Comparison of ENCODE assay signal across 17 cellular contexts in genomic region chr20:36888880-36889516, GRCh38. TPM values are rescaled to one million over a fixed set of nuclear protein-coding genes. Genes with fewer than 3 reads are reported as not detected.
DNase-seq lines count a peak whose midpoint lies in the region; ATAC-seq and TF ChIP-seq lines count a peak whose summit lies in the region.
"Had no signal": no experiment of that assay in that cellular context is flagged by ENCODE, and none has a peak within 500 bp of the region (broad histone marks: within the 10 kb centered on the region; RNA-seq: fewer than 3 reads in every experiment).

No MANE protein-coding gene starts in this region.

- H2AFZ ChIP-seq in neuronal stem cell (ENCODE audit: low read length), result no peak overlapping the region

- peaks cover 0 to 2% (median 0%) of the 10 kb centered on the region in 7 donors for H3K9me3 Mint-ChIP-seq in CD4-positive, CD25-positive, alpha-beta regulatory T cell
- H3K9me3 Mint-ChIP-seq in chondrocyte (ENCODE audit: low read depth), result no peaks in the 10 kb centered on the region
- H3K9me3 Mint-ChIP-seq in activated naive CD4-positive, alpha-beta T cell treated with anti-CD3 and anti-CD28 coated beads, Interleukin-2, amount 10 ng/mL, durations not matched to agents 7 days and 5 days, result no peaks in the 10 kb centered on the region
- H3K9me3 Mint-ChIP-seq: CD8-positive, alpha-beta T cell had no signal

- peak overlapping the region; percentile 26 for H3K9ac ChIP-seq in neuronal stem cell (ENCODE audit: low read depth, low read length, poor library complexity)

- no peak overlapping the region for H2BK12ac ChIP-seq in neuronal stem cell (ENCODE audit: low read length)

- H4K8ac ChIP-seq in neuronal stem cell (ENCODE audit: low read depth, low read length), result no peak overlapping the region

- H3K23ac ChIP-seq in neuronal stem cell (ENCODE audit: low read depth, low read length, poor library complexity), result no peak overlapping the region

- no peaks in the 10 kb centered on the region for H3K9me3 ChIP-seq in CD4-positive, CD25-positive, alpha-beta regulatory T cell (ENCODE audit: control insufficient read depth in 2 of 2, low read length in 2 of 2)
- H3K9me3 ChIP-seq in neuronal stem cell (replicated peaks in 1 of 2; ENCODE audit: control insufficient read depth in 2 of 2, insufficient read depth in 1 of 2, low read depth in 1 of 2, low read length in 2 of 2), result no peaks in the 10 kb centered on the region
- H3K9me3 ChIP-seq: BE2C had no signal

- peaks cover 5 to 28% (median 17%) of the 10 kb centered on the region in 4 donors for H3K4me1 Mint-ChIP-seq in CD4-positive, CD25-positive, alpha-beta regulatory T cell
- H3K4me1 Mint-ChIP-seq in chondrocyte (ENCODE audit: low read depth), result peaks cover 8% of the 10 kb centered on the region
- H3K4me1 Mint-ChIP-seq in activated naive CD4-positive, alpha-beta T cell treated with anti-CD3 and anti-CD28 coated beads, Interleukin-2, amount 10 ng/mL, durations not matched to agents 7 days and 5 days, result peaks cover 6% of the 10 kb centered on the region

- no CpG with 5 or more reads among the region's 15 CpGs for WGBS in neuronal stem cell (ENCODE audit: extremely low coverage in 2 of 2, insufficient read length in 2 of 2, insufficient replicate concordance in 1 of 2), 2 donors

- no peak for DNase-seq in CD4-positive, CD25-positive, alpha-beta regulatory T cell
- DNase-seq in M059J (ENCODE audit: low read depth) (peak; percentile 15), chondrocyte (ENCODE audit: low spot score) (peak; percentile 79), neuronal stem cell (ENCODE audit: low spot score) (no peak), midbrain (lab: John Stamatoyannopoulos, UW) (no peak), amygdala (lab: John Stamatoyannopoulos, UW) (no peak)
- no peak for DNase-seq in activated naive CD4-positive, alpha-beta T cell treated with anti-CD3 and anti-CD28 coated beads, Interleukin-2, amount 10 ng/mL, durations not matched to agents 7 days and 5 days
- DNase-seq: BE2C; CD8-positive, alpha-beta T cell; COR-L47; DMS153; DMS79 treated with DMSO at 0.1 percent for 48 hours; EL; GM23248 had no signal

- H2AK5ac ChIP-seq in neuronal stem cell (ENCODE audit: low read depth, low read length), result peak overlapping the region; percentile 74

- no peak overlapping the region for H4K91ac ChIP-seq in neuronal stem cell (ENCODE audit: low read depth, low read length, poor library complexity)

- peak overlapping the region; percentile 79 for H2BK15ac ChIP-seq in neuronal stem cell (ENCODE audit: low read length)

- H3K4me3 ChIP-seq in CD4-positive, CD25-positive, alpha-beta regulatory T cell (ENCODE audit: low read depth, low read length), result no peak overlapping the region
- no peak overlapping the region for H3K4me3 ChIP-seq in neuronal stem cell (ENCODE audit: low read length in 2 of 2)

- no peaks in the 10 kb centered on the region for H3K27me3 Mint-ChIP-seq in CD4-positive, CD25-positive, alpha-beta regulatory T cell
- H3K27me3 Mint-ChIP-seq in chondrocyte (ENCODE audit: low read depth), result no peaks in the 10 kb centered on the region
- no peaks in the 10 kb centered on the region for H3K27me3 Mint-ChIP-seq in activated naive CD4-positive, alpha-beta T cell treated with anti-CD3 and anti-CD28 coated beads, Interleukin-2, amount 10 ng/mL, durations not matched to agents 7 days and 5 days

- no peak overlapping the region for H2BK5ac ChIP-seq in neuronal stem cell (ENCODE audit: low read length)

- peaks cover 10% of the 10 kb centered on the region for H3K4me1 ChIP-seq in CD4-positive, CD25-positive, alpha-beta regulatory T cell (ENCODE audit: control insufficient read depth, insufficient read depth, low read length, poor library complexity, severe bottlenecking)
- H3K4me1 ChIP-seq in neuronal stem cell (ENCODE audit: control insufficient read depth in 2 of 2, insufficient read depth in 1 of 2, low read depth in 1 of 2, low read length in 2 of 2), result peaks cover 0 to 7% of the 10 kb centered on the region in 2 donors
- H3K4me1 ChIP-seq: BE2C had no signal

- no peak overlapping the region for H3K27ac Mint-ChIP-seq in CD4-positive, CD25-positive, alpha-beta regulatory T cell
- no peak overlapping the region for H3K27ac Mint-ChIP-seq in chondrocyte (ENCODE audit: unreplicated experiment)
- H3K27ac Mint-ChIP-seq in activated naive CD4-positive, alpha-beta T cell treated with anti-CD3 and anti-CD28 coated beads, Interleukin-2, amount 10 ng/mL, durations not matched to agents 7 days and 5 days, result no peak overlapping the region
- H3K27ac Mint-ChIP-seq: CD8-positive, alpha-beta T cell had no signal

- no peak overlapping the region for H3K18ac ChIP-seq in neuronal stem cell (ENCODE audit: low read length)

- peak overlapping the region; percentile 14 for H3K27ac ChIP-seq in CD4-positive, CD25-positive, alpha-beta regulatory T cell (ENCODE audit: insufficient read depth, low read length, poor library complexity, severe bottlenecking)
- no peak overlapping the region for H3K27ac ChIP-seq in neuronal stem cell (replicated peaks; ENCODE audit: low read length)
- H3K27ac ChIP-seq: C4-2B, GM23248 had no signal

- no peaks in the 10 kb centered on the region for H3K79me1 ChIP-seq in neuronal stem cell (ENCODE audit: low read depth, low read length)

- H3K14ac ChIP-seq in neuronal stem cell (ENCODE audit: low read length), result no peak overlapping the region

- H2BK120ac ChIP-seq in neuronal stem cell (ENCODE audit: low read depth, low read length), result no peak overlapping the region

- H3K27me3 ChIP-seq in CD4-positive, CD25-positive, alpha-beta regulatory T cell (ENCODE audit: control insufficient read depth, insufficient read depth, low read length), result no peaks in the 10 kb centered on the region
- no peaks in the 10 kb centered on the region for H3K27me3 ChIP-seq in neuronal stem cell (ENCODE audit: control insufficient read depth in 3 of 3, insufficient read depth in 3 of 3, low read depth in 1 of 3, low read length in 3 of 3)
- H3K27me3 ChIP-seq: BE2C had no signal

- H3K36me3 ChIP-seq in CD4-positive, CD25-positive, alpha-beta regulatory T cell (ENCODE audit: control insufficient read depth, insufficient read depth, low read length), result peaks cover 44% of the 10 kb centered on the region
- H3K36me3 ChIP-seq in neuronal stem cell (replicated peaks in 1 of 2; ENCODE audit: control insufficient read depth in 2 of 2, insufficient read depth in 2 of 2, low read length in 2 of 2), result no peaks in the 10 kb centered on the region
- H3K36me3 ChIP-seq: BE2C had no signal

- TF ChIP-seq CTCF in chondrocyte (IDR thresholded peaks at IDR 0.05), result no peak

- H3K4ac ChIP-seq in neuronal stem cell (ENCODE audit: low read length), result no peak overlapping the region

- peak overlapping the region in 1 of 4 donors; percentile 54 for H3K4me3 Mint-ChIP-seq in CD4-positive, CD25-positive, alpha-beta regulatory T cell
- H3K4me3 Mint-ChIP-seq in chondrocyte (ENCODE audit: unreplicated experiment), result no peak overlapping the region
- H3K4me3 Mint-ChIP-seq in activated naive CD4-positive, alpha-beta T cell treated with anti-CD3 and anti-CD28 coated beads, Interleukin-2, amount 10 ng/mL, durations not matched to agents 7 days and 5 days, result no peak overlapping the region
- H3K4me3 Mint-ChIP-seq: CD8-positive, alpha-beta T cell had no signal

- peaks cover 33% of the 10 kb centered on the region for H3K36me3 Mint-ChIP-seq in CD4-positive, CD25-positive, alpha-beta regulatory T cell
- H3K36me3 Mint-ChIP-seq in chondrocyte (ENCODE audit: low read depth), result peaks cover 3% of the 10 kb centered on the region
- peaks cover 47% of the 10 kb centered on the region for H3K36me3 Mint-ChIP-seq in activated naive CD4-positive, alpha-beta T cell treated with anti-CD3 and anti-CD28 coated beads, Interleukin-2, amount 10 ng/mL, durations not matched to agents 7 days and 5 days

- no peak for ATAC-seq in CD4-positive, CD25-positive, alpha-beta regulatory T cell (ENCODE audit: low read depth in 2 of 2)
- no peak for ATAC-seq in HG03095 (IDR thresholded peaks at IDR 0.05; ENCODE audit: unreplicated experiment)
- ATAC-seq: CD8-positive, alpha-beta T cell; HCT116 had no signal

- CTCF ChIA-PET in activated naive CD4-positive, alpha-beta T cell treated with anti-CD3 and anti-CD28 coated beads, Interleukin-2, amount 10 ng/mL, durations not matched to agents 7 days and 5 days (lab: Charles Lee), result interaction anchor here (0.6 to 1.6 kb wide), 5 partner anchors 16 to 295 kb away, joined by 3 to 5 read pairs (median 4); no protein-coding TSS in a partner anchor

- H3K4me2 ChIP-seq in neuronal stem cell (ENCODE audit: insufficient read depth, low read length, poor library complexity, severe bottlenecking), result no peak overlapping the region

RNA-seq across cellular contexts. Expression of gene TLDC2, which starts 13.1 kb away (rescaled TPM):
- total RNA-seq in CD4-positive, CD25-positive, alpha-beta regulatory T cell, result not detected
- under 1 TPM; 0.32 to 0.57 (median 0.41) TPM for polyA plus RNA-seq in CD4-positive, CD25-positive, alpha-beta regulatory T cell
- total RNA-seq in M059J (2014; rRNA removed; shearing (Covaris generic)), result not detected in 2 replicates
- not detected in 3 replicates for total RNA-seq in chondrocyte
- polyA plus RNA-seq in neuronal stem cell (2013, experiment 1 of 2), result 0.99 TPM
- polyA plus RNA-seq in neuronal stem cell (2013, experiment 2 of 2), result 1.00 TPM
- total RNA-seq: CD8-positive, alpha-beta T cell had no signal

Comparison
In these comparisons a context has a peak if more than half of its experiments do, and no peak if none do; other contexts are left out.
1. DNase-seq: peak in M059J (single experiment) and chondrocyte (single experiment); none in CD4-positive, CD25-positive, alpha-beta regulatory T cell (0 of 3), neuronal stem cell (single experiment), midbrain (single experiment), activated naive CD4-positive, alpha-beta T cell treated with anti-CD3 and anti-CD28 coated beads, Interleukin-2, amount 10 ng/mL, durations not matched to agents 7 days and 5 days (single experiment) and amygdala (0 of 56).